In genomic region chr19:35937345-35938281, GRCh38 we compare ENCODE assay signal across 1 cellular context.
TF ChIP-seq lines count a peak whose summit lies in the region.

No MANE protein-coding gene starts in this region.

TF ChIP-seq in GM23338, 12 proteins besides CTCF, POLR2A, EP300 and RAD21 (continued from another document):
- no peak for TF ChIP-seq REST (IDR thresholded peaks at IDR 0.05; ENCODE audit: unreplicated experiment)
- no peak for TF ChIP-seq POLR2AphosphoS5 (IDR thresholded peaks at IDR 0.05; ENCODE audit: low read depth)
- TF ChIP-seq STAT1 (IDR thresholded peaks at IDR 0.05; ENCODE audit: unreplicated experiment): no peak
- TF ChIP-seq ZNF331 (CRISPR knock-in tag; IDR thresholded peaks at IDR 0.05; ENCODE audit: low read depth): no peak
- no peak for TF ChIP-seq NANOG (IDR thresholded peaks at IDR 0.05; ENCODE audit: borderline replicate concordance)
- TF ChIP-seq ZNF114 (CRISPR knock-in tag; IDR thresholded peaks at IDR 0.05): no peak
- no peak for TF ChIP-seq ZNF462 (CRISPR knock-in tag; IDR thresholded peaks at IDR 0.05)
- no peak for TF ChIP-seq CREB1 (CRISPR knock-in tag; IDR thresholded peaks at IDR 0.05; ENCODE audit: low read depth)
- no peak for TF ChIP-seq EZH2 (IDR thresholded peaks at IDR 0.05; ENCODE audit: low read depth, unreplicated experiment)
